Comparison of ENCODE assay signal across 8 cellular contexts in the genomic region with DNA sequence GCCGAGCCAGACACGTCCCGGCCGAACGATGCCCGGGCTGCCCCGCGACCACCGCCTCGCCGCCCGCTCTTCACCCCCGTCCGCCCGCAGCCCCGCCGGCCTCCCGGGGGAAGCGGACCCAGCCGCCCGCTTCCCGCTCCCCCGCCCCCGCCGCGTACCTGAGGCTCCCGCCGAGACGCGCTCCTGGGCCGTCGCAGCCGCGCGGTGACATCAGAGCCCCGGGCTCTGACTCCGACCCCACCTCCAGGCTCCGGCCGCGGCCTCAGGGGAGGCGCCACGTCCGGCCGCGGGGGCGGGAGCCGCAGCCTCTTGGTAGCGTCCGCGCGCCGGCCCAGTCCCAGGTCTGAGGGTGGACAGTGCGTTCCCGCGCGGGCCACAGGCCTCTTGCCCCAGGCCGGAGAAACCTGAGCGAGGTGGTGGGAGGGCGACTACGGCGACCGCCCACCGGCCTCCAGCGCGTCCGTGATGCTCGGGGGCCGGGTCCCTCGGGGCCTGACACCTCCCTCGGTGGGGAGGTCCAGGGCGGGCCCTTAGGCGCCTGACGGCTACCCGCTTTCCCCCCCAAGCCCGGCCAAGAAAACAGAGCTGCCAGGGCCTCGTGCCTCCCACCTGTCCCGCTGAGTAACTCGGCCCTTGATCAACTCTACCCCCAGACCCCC. TPM values are rescaled to one million over a fixed set of nuclear protein-coding genes. Genes with fewer than 3 reads are reported as not detected.
DNase-seq lines count a peak whose midpoint lies in the region; ATAC-seq and TF ChIP-seq lines count a peak whose summit lies in the region.

A gene with protein sequence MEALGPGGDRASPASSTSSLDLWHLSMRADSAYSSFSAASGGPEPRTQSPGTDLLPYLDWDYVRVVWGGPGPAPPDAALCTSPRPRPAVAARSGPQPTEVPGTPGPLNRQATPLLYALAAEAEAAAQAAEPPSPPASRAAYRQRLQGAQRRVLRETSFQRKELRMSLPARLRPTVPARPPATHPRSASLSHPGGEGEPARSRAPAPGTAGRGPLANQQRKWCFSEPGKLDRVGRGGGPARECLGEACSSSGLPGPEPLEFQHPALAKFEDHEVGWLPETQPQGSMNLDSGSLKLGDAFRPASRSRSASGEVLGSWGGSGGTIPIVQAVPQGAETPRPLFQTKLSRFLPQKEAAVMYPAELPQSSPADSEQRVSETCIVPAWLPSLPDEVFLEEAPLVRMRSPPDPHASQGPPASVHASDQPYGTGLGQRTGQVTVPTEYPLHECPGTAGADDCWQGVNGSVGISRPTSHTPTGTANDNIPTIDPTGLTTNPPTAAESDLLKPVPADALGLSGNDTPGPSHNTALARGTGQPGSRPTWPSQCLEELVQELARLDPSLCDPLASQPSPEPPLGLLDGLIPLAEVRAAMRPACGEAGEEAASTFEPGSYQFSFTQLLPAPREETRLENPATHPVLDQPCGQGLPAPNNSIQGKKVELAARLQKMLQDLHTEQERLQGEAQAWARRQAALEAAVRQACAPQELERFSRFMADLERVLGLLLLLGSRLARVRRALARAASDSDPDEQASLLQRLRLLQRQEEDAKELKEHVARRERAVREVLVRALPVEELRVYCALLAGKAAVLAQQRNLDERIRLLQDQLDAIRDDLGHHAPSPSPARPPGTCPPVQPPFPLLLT (minus strand): TSS at position 212 of the 659 bp plus-strand sequence. CDS start 4,507 bp downstream, outside the sequence.

- ATAC-seq in GM19043 (IDR thresholded peaks at IDR 0.05; ENCODE audit: low read depth, unreplicated experiment) (peak; percentile 54), HG03103 (IDR thresholded peaks at IDR 0.05; ENCODE audit: low read depth, unreplicated experiment) (peak; percentile 59), Panc1 (peak; percentile 90)

- H3K27me3 ChIP-seq in Panc1 (ENCODE audit: control insufficient read depth, insufficient read depth, low read length) (no peaks in the 10 kb centered on the region), suprapubic skin (peaks cover 13% of the 10 kb centered on the region)

- H3K4me3 ChIP-seq in Panc1 (ENCODE audit: low read depth in 2 of 2, low read length in 2 of 2) (peak within 1 kb of the TSS; percentile 56 to 60), suprapubic skin (peak within 1 kb of the TSS; percentile 87)

- 25% methylated on average over 20 of the region's 78 CpGs for WGBS in suprapubic skin

- CTCF ChIA-PET in Panc1 (lab: Charles Lee) = interaction anchor here (0.7 to 1.6 kb wide), 3 partner anchors 10 to 53 kb away, joined by 5 to 9 read pairs (median 8); no protein-coding TSS in a partner anchor

- TF ChIP-seq POLR2A in suprapubic skin (IDR thresholded peaks at IDR 0.05) = no peak

- H3K27ac ChIP-seq in Panc1 (ENCODE audit: low read length) = peak within 1 kb of the TSS; percentile 55
- peak within 1 kb of the TSS; percentile 74 for H3K27ac ChIP-seq in suprapubic skin

- POLR2A ChIA-PET in Panc1 (lab: Charles Lee) = no interaction called here

- H3K4me3 Mint-ChIP-seq in chondrocyte (ENCODE audit: unreplicated experiment) = peak within 1 kb of the TSS; percentile 86

- no peaks in the 10 kb centered on the region for H3K36me3 ChIP-seq in Panc1 (ENCODE audit: control insufficient read depth, insufficient read depth, low read length)
- no peaks in the 10 kb centered on the region for H3K36me3 ChIP-seq in suprapubic skin

- peak within 1 kb of the TSS; percentile 71 for H3K27ac Mint-ChIP-seq in chondrocyte (ENCODE audit: unreplicated experiment)

- H3K9me3 Mint-ChIP-seq in chondrocyte (ENCODE audit: low read depth) = no peaks in the 10 kb centered on the region

- in situ Hi-C loops in Panc1 (cut with HindIII; ENCODE audit: low pct_unique_long_range_greater_than_20kb, low sequenced_read_pairs) = no loop called here

- H3K36me3 Mint-ChIP-seq in chondrocyte (ENCODE audit: low read depth) = no peaks in the 10 kb centered on the region

- H3K4me1 Mint-ChIP-seq in chondrocyte (ENCODE audit: low read depth) = peaks cover 14% of the 10 kb centered on the region

- TF ChIP-seq CTCF in Panc1 (IDR thresholded peaks at IDR 0.05) = no peak
- TF ChIP-seq CTCF in chondrocyte (IDR thresholded peaks at IDR 0.05) = no peak
- TF ChIP-seq CTCF in suprapubic skin (IDR thresholded peaks at IDR 0.05) = no peak

- no peak for TF ChIP-seq EP300 in suprapubic skin (IDR thresholded peaks at IDR 0.05)

- no peaks in the 10 kb centered on the region for H3K9me3 ChIP-seq in Panc1 (ENCODE audit: control insufficient read depth, insufficient read depth, low read depth, low read length)
- H3K9me3 ChIP-seq in suprapubic skin = no peaks in the 10 kb centered on the region

- DNase-seq in DMS53 (lab: John Stamatoyannopoulos, UW) (peak; percentile 94), Panc1 (ENCODE audit: low read depth, low spot score) (no peak), chondrocyte (ENCODE audit: low spot score) (no peak), left kidney (ENCODE audit: low read depth, low spot score) (peak; percentile 81), suprapubic skin (ENCODE audit: low spot score in 2 of 2) (peak in 1 of 2 donors; percentile 68)
- no peak for DNase-seq in effector CD8-positive, alpha-beta T cell (lab: John Stamatoyannopoulos, UW)

- intact Hi-C loops in Panc1 (cut with micrococcal nuclease; ENCODE audit: unreplicated experiment) = loop anchor here (2.0 kb wide), 1 partner anchor 52 kb away; no protein-coding TSS in a partner anchor

- no peaks in the 10 kb centered on the region for H3K27me3 Mint-ChIP-seq in chondrocyte (ENCODE audit: low read depth)

- H3K4me1 ChIP-seq in Panc1 (ENCODE audit: control insufficient read depth, insufficient read depth, low read length) = peaks cover 6% of the 10 kb centered on the region; the same call in 1 of the 2 replicates
- peaks cover 22% of the 10 kb centered on the region for H3K4me1 ChIP-seq in suprapubic skin

- BruUV-seq in Panc1 (replicated peaks; lab: Mats Ljungman, UMichigan) = no TSS peak

RNA-seq across cellular contexts. Expression of the gene that starts here (rescaled TPM):
- 13.5 TPM for total RNA-seq in Panc1 (2021; ENCODE audit: unreplicated experiment)
- 13.1 TPM for polyA plus RNA-seq in Panc1 (2012; ENCODE audit: insufficient read length)
- total RNA-seq in chondrocyte = 6.5 to 7.7 TPM (median 7.6 TPM) in 3 replicates
- total RNA-seq in suprapubic skin = 1 to 10 TPM in 3 of 4 donors, under 1 TPM in 1; 0.76 to 2.8 (median 2.3) TPM

Comparison
In these comparisons a context has a peak if more than half of its experiments do, and no peak if none do; other contexts are left out.
1. DNase-seq: peak in DMS53 (single experiment) and left kidney (single experiment); none in Panc1 (single experiment), chondrocyte (single experiment) and effector CD8-positive, alpha-beta T cell (single experiment).
2. Peak in every context shown above with its lines, with median percentiles within 50 percentile points of each other: ATAC-seq.